Comparison of ENCODE assay signal across 10 cellular contexts in the genomic region with DNA sequence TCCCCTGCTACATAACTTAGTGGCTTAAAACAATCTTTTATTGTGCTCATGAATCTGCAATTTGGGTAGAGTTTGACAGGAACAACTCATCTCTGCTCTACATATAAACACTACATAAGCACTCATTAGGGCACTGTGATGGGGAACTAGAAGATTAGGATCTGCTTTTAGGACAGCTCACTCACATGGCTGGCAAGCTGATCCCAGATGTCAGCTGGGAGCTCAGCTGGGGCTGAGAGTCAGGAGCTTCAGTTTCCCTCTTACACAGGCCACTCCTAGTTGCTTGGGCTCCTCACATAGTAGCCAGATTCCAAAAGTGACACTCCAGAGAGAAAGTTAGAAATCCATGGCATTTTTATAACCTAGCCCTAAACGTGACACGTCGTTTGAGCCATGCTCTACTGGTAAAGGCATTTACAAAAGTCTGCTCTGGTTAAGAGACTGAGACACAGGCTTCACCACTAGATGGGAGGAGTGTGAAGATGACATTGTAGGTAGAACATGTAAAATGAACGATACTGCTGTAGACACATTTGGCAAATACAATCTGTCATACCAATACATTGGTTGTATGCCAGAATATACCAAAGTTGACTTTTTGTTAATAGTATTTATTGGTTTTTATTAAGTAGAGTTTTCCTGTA. TPM values are rescaled to one million over a fixed set of nuclear protein-coding genes. Genes with fewer than 3 reads are reported as not detected.
DNase-seq lines count a peak whose midpoint lies in the region; ATAC-seq and TF ChIP-seq lines count a peak whose summit lies in the region.
"Had no signal": no experiment of that assay in that cellular context is flagged by ENCODE, and none has a peak within 500 bp of the region (broad histone marks: within the 10 kb centered on the region; RNA-seq: fewer than 3 reads in every experiment).

No MANE protein-coding gene starts in this region.

- no peaks in the 10 kb centered on the region for H3K36me3 Mint-ChIP-seq in activated T-helper 17 cell treated with anti-CD3 and anti-CD28 coated beads, Interleukin-2, amount 50 U/mL, for 72 hours (ENCODE audit: low read depth)

- H3K27ac ChIP-seq in HUES48 (ENCODE audit: low read depth, low read length) (peak overlapping the region; percentile 1), mesodermal cell (ENCODE audit: low read depth, low read length, severe bottlenecking) (peak overlapping the region; percentile 16), caudate nucleus (ENCODE audit: low read depth, low read length) (no peak overlapping the region), RWPE1 (no peak overlapping the region)

- CTCF ChIA-PET in RWPE1 (lab: Yijun Ruan, JAX) = no interaction called here

- no peaks in the 10 kb centered on the region for H3K27me3 Mint-ChIP-seq in activated T-helper 17 cell treated with anti-CD3 and anti-CD28 coated beads, Interleukin-2, amount 50 U/mL, for 72 hours
- H3K27me3 Mint-ChIP-seq: naive B cell had no signal

- no peak for TF ChIP-seq CTCF in RWPE1 (conservative IDR thresholded peaks at IDR 0.05; ENCODE audit: low read depth)

- no peak for ATAC-seq in activated T-helper 17 cell treated with anti-CD3 and anti-CD28 coated beads, Interleukin-2, amount 50 U/mL, for 72 hours (replicated peaks)

- H3K27me3 ChIP-seq in HUES48 (ENCODE audit: control insufficient read depth, insufficient read depth, low read length) = no peaks in the 10 kb centered on the region
- H3K27me3 ChIP-seq: dorsolateral prefrontal cortex had no signal

- no peaks in the 10 kb centered on the region for H3K9me3 Mint-ChIP-seq in activated T-helper 17 cell treated with anti-CD3 and anti-CD28 coated beads, Interleukin-2, amount 50 U/mL, for 72 hours
- H3K9me3 Mint-ChIP-seq: naive B cell had no signal

- H3K36me3 ChIP-seq in HUES48 (ENCODE audit: control insufficient read depth, insufficient read depth, low read length) = no peaks in the 10 kb centered on the region; the same call in 1 of the 2 replicates
- no peaks in the 10 kb centered on the region for H3K36me3 ChIP-seq in mesodermal cell (ENCODE audit: control insufficient read depth, insufficient read depth, low read length)

- no peaks in the 10 kb centered on the region for H3K9me3 ChIP-seq in HUES48 (ENCODE audit: control insufficient read depth, insufficient read depth, low read length)
- no peaks in the 10 kb centered on the region for H3K9me3 ChIP-seq in mesodermal cell (ENCODE audit: control insufficient read depth, low read length)

- peaks cover 6% of the 10 kb centered on the region; the same call in 1 of the 2 replicates for H3K4me1 ChIP-seq in HUES48 (ENCODE audit: control insufficient read depth, insufficient read depth, low read length)
- no peaks in the 10 kb centered on the region for H3K4me1 ChIP-seq in mesodermal cell (ENCODE audit: control insufficient read depth, insufficient read depth, low read length, poor library complexity, severe bottlenecking)

- WGBS in mesodermal cell (ENCODE audit: insufficient coverage in 2 of 2), 2 experiments = 93 to 97% methylated on average over 3 of the region's 4 CpGs

- peak; percentile 41 for DNase-seq in D341Med (ENCODE audit: low spot score)
- no peak for DNase-seq in SKM-1 treated with dmso at 0.1 percent for 144 hours (lab: John Stamatoyannopoulos, UW; ENCODE audit: unreplicated experiment)
- no peak for DNase-seq in caudate nucleus (lab: John Stamatoyannopoulos, UW)
- no peak for DNase-seq in RWPE1 (ENCODE audit: low spot score)
- DNase-seq in NCI-H1092 (lab: John Stamatoyannopoulos, UW) = no peak
- DNase-seq: dorsolateral prefrontal cortex, naive B cell had no signal

- peaks cover 3% of the 10 kb centered on the region for H3K4me1 Mint-ChIP-seq in activated T-helper 17 cell treated with anti-CD3 and anti-CD28 coated beads, Interleukin-2, amount 50 U/mL, for 72 hours

- H3K4me3 ChIP-seq in HUES48 (ENCODE audit: low read depth, low read length) (no peak overlapping the region), mesodermal cell (ENCODE audit: extremely low read depth, insufficient read depth, low read length, poor library complexity, severe bottlenecking) (no peak overlapping the region)
- H3K4me3 ChIP-seq: dorsolateral prefrontal cortex had no signal

- H3K4me3 Mint-ChIP-seq in activated T-helper 17 cell treated with anti-CD3 and anti-CD28 coated beads, Interleukin-2, amount 50 U/mL, for 72 hours = no peak overlapping the region
- H3K4me3 Mint-ChIP-seq: naive B cell had no signal

- H3K9ac ChIP-seq in HUES48 (ENCODE audit: low read depth, low read length) = no peak overlapping the region

- peak overlapping the region; percentile 48 for H3K27ac Mint-ChIP-seq in activated T-helper 17 cell treated with anti-CD3 and anti-CD28 coated beads, Interleukin-2, amount 50 U/mL, for 72 hours
- H3K27ac Mint-ChIP-seq: naive B cell had no signal

- POLR2A ChIA-PET in RWPE1 (lab: Yijun Ruan, JAX; ENCODE audit: low non-redundant PET) = no interaction called here

RNA-seq across cellular contexts. Expression of gene SCAI, which starts 23.6 kb away (rescaled TPM):
- 10 to 100 TPM in 1 of 2 donors, 1 to 10 TPM in 1; 9.7 to 16.1 TPM for total RNA-seq in activated T-helper 17 cell treated with anti-CD3 and anti-CD28 coated beads, Interleukin-2, amount 50 U/mL, for 72 hours
- 9.5 TPM for polyA plus RNA-seq in mesodermal cell (2013, experiment 1 of 2)
- polyA plus RNA-seq in mesodermal cell (2013, experiment 2 of 2) = 7.1 TPM

Comparison
In these comparisons a context has a peak if more than half of its experiments do, and no peak if none do; other contexts are left out.
1. H3K27ac ChIP-seq: peak in HUES48 (single experiment) and mesodermal cell (single experiment); none in caudate nucleus (single experiment) and RWPE1 (single experiment).